ENCODE assay signal across 2 cellular contexts in genomic region chr2:38685116-38685735, GRCh38.
TF ChIP-seq lines count a peak whose summit lies in the region.

No MANE protein-coding gene starts in this region.

TF ChIP-seq in IMR-90, 13 proteins besides CTCF, POLR2A, EP300 and RAD21:
- TF ChIP-seq SMC3 (IDR thresholded peaks at IDR 0.05; ENCODE audit: low read depth, low read length) (no peak), CEBPB (IDR thresholded peaks at IDR 0.05; ENCODE audit: low read depth, low read length) (peak; percentile 83)

TF ChIP-seq in HepG2, 621 proteins besides CTCF, POLR2A, EP300 and RAD21 (continues in another document):
- TF ChIP-seq ZNF232 (CRISPR knock-in tag; IDR thresholded peaks at IDR 0.05; ENCODE audit: borderline replicate concordance) (no peak), ATF5 (CRISPR knock-in tag; IDR thresholded peaks at IDR 0.05; ENCODE audit: low read depth) (no peak), ATM (IDR thresholded peaks at IDR 0.05; ENCODE audit: borderline replicate concordance) (no peak), NFRKB (IDR thresholded peaks at IDR 0.05) (no peak), ZNF451 (CRISPR knock-in tag; IDR thresholded peaks at IDR 0.05) (no peak), ZBTB33 (CRISPR knock-in tag; IDR thresholded peaks at IDR 0.05) (no peak; the same call in 1 of the 2 replicates), ZNF556 (CRISPR knock-in tag; IDR thresholded peaks at IDR 0.05; ENCODE audit: borderline replicate concordance) (no peak; the same call in 1 of the 2 replicates), CEBPB (IDR thresholded peaks at IDR 0.05; ENCODE audit: borderline replicate concordance, low read depth, low read length) (peak; percentile 99), ZNF33B (CRISPR knock-in tag; IDR thresholded peaks at IDR 0.05) (no peak), BRF2 (CRISPR knock-in tag; IDR thresholded peaks at IDR 0.05) (no peak), AHR (CRISPR knock-in tag; IDR thresholded peaks at IDR 0.05) (no peak), ZNF263 (CRISPR knock-in tag; IDR thresholded peaks at IDR 0.05) (no peak), SRSF9 (IDR thresholded peaks at IDR 0.05; ENCODE audit: borderline replicate concordance, insufficient read depth, low read depth, low read length, poor library complexity, severe bottlenecking) (no peak), IRF2 (CRISPR knock-in tag; IDR thresholded peaks at IDR 0.05) (peak; percentile 21; the same call in 1 of the 2 replicates), IRF9 (CRISPR knock-in tag; IDR thresholded peaks at IDR 0.05; ENCODE audit: borderline replicate concordance) (no peak), PCBP2 (optimal IDR thresholded peaks at IDR 0.05; ENCODE audit: low read depth, low read length, poor library complexity, severe bottlenecking) (no peak), FOSL1 (CRISPR knock-in tag; IDR thresholded peaks at IDR 0.05; ENCODE audit: borderline replicate concordance) (no peak), ARNT (IDR thresholded peaks at IDR 0.05) (no peak), ZBTB21 (CRISPR knock-in tag; IDR thresholded peaks at IDR 0.05) (peak; percentile 34; the same call in 1 of the 2 replicates), ZMYM3 (CRISPR knock-in tag; IDR thresholded peaks at IDR 0.05) (no peak; the same call in 1 of the 2 replicates), RFX3 (CRISPR knock-in tag; IDR thresholded peaks at IDR 0.05) (no peak), ZNF446 (CRISPR knock-in tag; IDR thresholded peaks at IDR 0.05) (no peak), MNT (IDR thresholded peaks at IDR 0.05) (no peak), ZNF101 (CRISPR knock-in tag; IDR thresholded peaks at IDR 0.05; ENCODE audit: borderline replicate concordance, low read depth) (no peak), CHCHD3 (CRISPR knock-in tag; IDR thresholded peaks at IDR 0.05) (no peak), ZIK1 (CRISPR knock-in tag; IDR thresholded peaks at IDR 0.05; ENCODE audit: borderline replicate concordance, low read depth) (no peak), RCOR2 (CRISPR knock-in tag; IDR thresholded peaks at IDR 0.05) (peak; percentile 79; the same call in 1 of the 2 replicates), PLRG1 (conservative IDR thresholded peaks at IDR 0.05) (no peak), ZNF549 (CRISPR knock-in tag; IDR thresholded peaks at IDR 0.05) (no peak), AKAP8 (CRISPR knock-in tag; IDR thresholded peaks at IDR 0.05) (no peak), FOSL2 (CRISPR knock-in tag; IDR thresholded peaks at IDR 0.05) (peak; percentile 71; the same call in 1 of the 2 replicates), ZNF205 (CRISPR knock-in tag; IDR thresholded peaks at IDR 0.05) (0 out of 2 replicates have a peak, but pooled peaks have one; percentile 53), ZNF788 (CRISPR knock-in tag; IDR thresholded peaks at IDR 0.05; ENCODE audit: borderline replicate concordance) (no peak), ZEB1 (IDR thresholded peaks at IDR 0.05; ENCODE audit: insufficient replicate concordance, low read depth) (peak; percentile 2), BRCA1 (CRISPR knock-in tag; IDR thresholded peaks at IDR 0.05) (no peak), HMG20A (CRISPR knock-in tag; IDR thresholded peaks at IDR 0.05; ENCODE audit: borderline replicate concordance) (peak; percentile 55; the same call in 1 of the 2 replicates), KDM3A (CRISPR knock-in tag; IDR thresholded peaks at IDR 0.05; ENCODE audit: low read depth) (no peak), ZNF331 (CRISPR knock-in tag; IDR thresholded peaks at IDR 0.05) (peak; percentile 74), NKX3-1 (CRISPR knock-in tag; IDR thresholded peaks at IDR 0.05) (no peak), ZNF609 (CRISPR knock-in tag; IDR thresholded peaks at IDR 0.05; ENCODE audit: borderline replicate concordance) (no peak), ZNF800 (CRISPR knock-in tag; IDR thresholded peaks at IDR 0.05) (no peak), ZNF431 (CRISPR knock-in tag; IDR thresholded peaks at IDR 0.05; ENCODE audit: borderline replicate concordance, low read depth) (no peak), ZNF766 (CRISPR knock-in tag; IDR thresholded peaks at IDR 0.05; ENCODE audit: borderline replicate concordance) (no peak), TARDBP (CRISPR knock-in tag; IDR thresholded peaks at IDR 0.05) (no peak; the same call in 1 of the 2 replicates), SMYD3 (CRISPR knock-in tag; IDR thresholded peaks at IDR 0.05) (no peak), MYC (CRISPR knock-in tag; IDR thresholded peaks at IDR 0.05; ENCODE audit: borderline replicate concordance) (no peak), MIER2 (CRISPR knock-in tag; IDR thresholded peaks at IDR 0.05) (no peak), TRAFD1 (CRISPR knock-in tag; IDR thresholded peaks at IDR 0.05; ENCODE audit: borderline replicate concordance) (no peak)
